Comparison of ENCODE assay signal across 8 cellular contexts in the genomic region with DNA sequence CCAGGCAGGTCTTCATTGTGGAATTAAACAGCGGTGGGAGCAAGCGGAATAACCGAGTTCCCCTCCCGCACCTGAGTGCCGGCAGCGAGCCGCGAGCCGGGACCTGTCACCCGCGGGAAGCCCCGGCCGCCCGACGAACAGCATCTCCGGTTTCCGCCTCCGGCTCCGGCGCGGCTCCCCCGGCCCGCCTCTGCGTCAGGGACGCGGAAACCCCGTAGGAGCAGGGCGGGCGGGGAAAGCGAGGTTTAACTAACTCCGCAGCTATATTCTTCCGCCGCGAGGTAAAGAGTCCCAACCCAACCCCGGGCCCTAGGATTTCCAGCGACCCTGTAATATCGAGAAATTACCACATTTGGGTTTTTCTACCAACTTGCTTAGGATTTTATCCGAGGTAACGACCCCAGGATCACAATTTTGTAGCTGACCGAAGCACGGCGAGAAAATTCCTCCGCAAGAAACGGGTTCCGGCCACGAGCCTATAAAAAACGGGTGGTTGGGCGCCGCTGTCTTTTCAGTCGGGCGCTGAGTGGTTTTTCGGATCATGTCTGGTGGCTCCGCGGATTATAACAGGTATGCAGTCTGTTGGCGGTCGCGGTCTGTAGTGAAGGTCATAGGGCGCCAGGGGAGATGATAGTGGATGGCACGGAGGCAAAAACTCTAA. TPM values are rescaled to one million over a fixed set of nuclear protein-coding genes. Genes with fewer than 3 reads are reported as not detected.
DNase-seq lines count a peak whose midpoint lies in the region; ATAC-seq, FAIRE-seq and TF ChIP-seq lines count a peak whose summit lies in the region.

A gene (plus strand): TSS at position 508 of the 661 bp plus-strand sequence. CDS start 34 bp downstream, at position 542.

- peak within 1 kb of the TSS; percentile 100 for H3K9ac ChIP-seq in keratinocyte (ENCODE audit: control insufficient read depth, extremely low read depth, insufficient read depth, low read length)

- H4K20me1 ChIP-seq in keratinocyte (ENCODE audit: control insufficient read depth, extremely low read depth, insufficient read depth, low read length) = peaks cover 32% of the 10 kb centered on the region

- H3K4me3 ChIP-seq in keratinocyte (ENCODE audit: control insufficient read depth in 2 of 3, extremely low read depth in 1 of 3, insufficient read depth in 2 of 3, low read depth in 1 of 3, low read length in 3 of 3) = peak within 1 kb of the TSS; percentile 93 to 99 (median 98)

- H3K79me2 ChIP-seq in keratinocyte (ENCODE audit: control insufficient read depth, insufficient read depth, low read length) = peaks cover 45% of the 10 kb centered on the region

- no peaks in the 10 kb centered on the region for H3K27me3 ChIP-seq in keratinocyte (ENCODE audit: control insufficient read depth, extremely low read depth, insufficient read depth, low read length)

- no peak for FAIRE-seq in keratinocyte (lab: Jason Lieb, UNC)

- H3K4me2 ChIP-seq in keratinocyte (ENCODE audit: control insufficient read depth, extremely low read depth, insufficient read depth, low read depth, low read length) = peak within 1 kb of the TSS; percentile 88

- H3K9me1 ChIP-seq in keratinocyte (ENCODE audit: control insufficient read depth, extremely low read depth, insufficient read depth, low read length) = no peaks in the 10 kb centered on the region

- DNase-seq in AG09319 (ENCODE audit: extremely low read depth, low read depth) (peak; percentile 75), NCI-H510A (lab: John Stamatoyannopoulos, UW) (peak; percentile 81), cerebellar cortex (ENCODE audit: low spot score) (peak; percentile 84), keratinocyte (ENCODE audit: low read depth, low spot score) (no peak)
- DNase-seq in activated CD4-positive, alpha-beta T cell treated with anti-CD3 and anti-CD28 coated beads for 1 hour = peak; percentile 87
- DNase-seq in stimulated activated CD4-positive, alpha-beta T cell treated with anti-CD3 and anti-CD28 coated beads, Interleukin-12 subunit alpha, Interleukin-12 subunit beta, amount 100 ng/mL, for 4 hours = peak; percentile 90

- peak; percentile 41 for ATAC-seq in HG03378 (IDR thresholded peaks at IDR 0.05; ENCODE audit: unreplicated experiment)

- H3K36me3 ChIP-seq in keratinocyte (ENCODE audit: control insufficient read depth in 2 of 2, extremely low read depth in 1 of 2, insufficient read depth in 2 of 2, low read length in 2 of 2) = peaks cover 29 to 39% of the 10 kb centered on the region in 2 experiments

- TF ChIP-seq POLR2A in GM19099 (IDR thresholded peaks at IDR 0.05; ENCODE audit: extremely low read depth, insufficient read length, low read depth) = peak; percentile 99

- H3K4me1 ChIP-seq in keratinocyte (ENCODE audit: control insufficient read depth, extremely low read depth, insufficient read depth, low read length) = peaks cover 19% of the 10 kb centered on the region

- dilution Hi-C loops in keratinocyte (cut with MboI; ENCODE audit: extremely low pct_ligation_motif_present, low sequenced_read_pairs) = no loop called here

- no peaks in the 10 kb centered on the region for H3K9me3 ChIP-seq in keratinocyte (ENCODE audit: control insufficient read depth, low read depth, low read length)

- peak within 1 kb of the TSS; percentile 95 for H2AFZ ChIP-seq in keratinocyte (ENCODE audit: control insufficient read depth, low read length)

- no peak for TF ChIP-seq CTCF in AG09319 (IDR thresholded peaks at IDR 0.05; ENCODE audit: low read depth, low read length)
- TF ChIP-seq CTCF in keratinocyte (optimal IDR thresholded peaks at IDR 0.05 in 1 of 3, IDR thresholded peaks at IDR 0.05 in 1 of 3, conservative IDR thresholded peaks at IDR 0.05 in 1 of 3; ENCODE audit: extremely low read depth in 1 of 3, insufficient read depth in 2 of 3, low read length in 3 of 3) = no peak

- peak within 1 kb of the TSS; percentile 100 for H3K27ac ChIP-seq in keratinocyte (ENCODE audit: control insufficient read depth, insufficient read depth, low read length)

RNA-seq across cellular contexts. Expression of the gene that starts here (rescaled TPM):
- 208 to 568 TPM (median 416 TPM) in 3 replicates for polyA plus RNA-seq in keratinocyte
- polyA plus RNA-seq in keratinocyte (2011; ENCODE audit: low read depth) = 372 TPM
- polyA plus RNA-seq in keratinocyte (2011; cell fraction: cytosol; rRNA removed) = 180 and 268 TPM in 2 replicates
- polyA plus RNA-seq in keratinocyte (2011; cell fraction: nucleus; rRNA removed) = 553 and 969 TPM in 2 replicates
- polyA plus RNA-seq in keratinocyte (2012; ENCODE audit: low replicate concordance) = 143 and 560 TPM in 2 replicates
- 56.3 to 311 TPM (median 141 TPM) in 3 replicates for polyA minus RNA-seq in keratinocyte
- 79.4 TPM for polyA minus RNA-seq in keratinocyte (2011; cell fraction: cytosol; rRNA and poly(A)+ RNA removed)
- 212 and 350 TPM in 2 replicates for polyA minus RNA-seq in keratinocyte (2011; cell fraction: nucleus; rRNA and poly(A)+ RNA removed)
